1 cellular context compared by ENCODE assay signal in the genomic region with DNA sequence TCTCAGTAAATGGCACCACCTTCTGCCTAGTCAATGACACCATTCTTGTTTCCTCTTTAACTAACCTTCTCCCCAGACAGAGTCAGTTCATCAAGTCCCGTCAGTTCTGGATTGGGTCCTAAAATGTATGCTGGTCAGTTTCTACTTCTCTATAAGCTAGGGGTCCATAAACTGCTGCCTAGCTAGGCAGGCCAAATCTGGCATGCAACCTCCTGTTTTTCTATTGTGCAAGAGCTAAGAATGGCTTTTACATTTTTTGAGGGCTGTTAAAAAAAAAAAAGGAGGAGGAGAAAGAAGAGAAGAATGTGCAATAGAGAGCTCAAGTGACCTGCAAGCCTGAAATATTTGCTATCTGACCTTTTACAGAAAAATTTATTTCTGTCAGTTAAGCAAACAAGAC.
TF ChIP-seq lines count a peak whose summit lies in the region.

No MANE protein-coding gene starts in this region.

TF ChIP-seq in HCT116, 20 proteins besides CTCF, POLR2A, EP300 and RAD21 (continued from another document):
- no peak for TF ChIP-seq ZNF274 (IDR thresholded peaks at IDR 0.05; ENCODE audit: low read depth, low read length)
- TF ChIP-seq, protein P1, sequence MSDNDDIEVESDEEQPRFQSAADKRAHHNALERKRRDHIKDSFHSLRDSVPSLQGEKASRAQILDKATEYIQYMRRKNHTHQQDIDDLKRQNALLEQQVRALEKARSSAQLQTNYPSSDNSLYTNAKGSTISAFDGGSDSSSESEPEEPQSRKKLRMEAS (IDR thresholded peaks at IDR 0.05), result no peak
- TF ChIP-seq ZFX (IDR thresholded peaks at IDR 0.05), result no peak
- TF ChIP-seq EGR1 (IDR thresholded peaks at IDR 0.05; ENCODE audit: low read depth), result no peak
